8 cellular contexts compared by ENCODE assay signal in the genomic region with DNA sequence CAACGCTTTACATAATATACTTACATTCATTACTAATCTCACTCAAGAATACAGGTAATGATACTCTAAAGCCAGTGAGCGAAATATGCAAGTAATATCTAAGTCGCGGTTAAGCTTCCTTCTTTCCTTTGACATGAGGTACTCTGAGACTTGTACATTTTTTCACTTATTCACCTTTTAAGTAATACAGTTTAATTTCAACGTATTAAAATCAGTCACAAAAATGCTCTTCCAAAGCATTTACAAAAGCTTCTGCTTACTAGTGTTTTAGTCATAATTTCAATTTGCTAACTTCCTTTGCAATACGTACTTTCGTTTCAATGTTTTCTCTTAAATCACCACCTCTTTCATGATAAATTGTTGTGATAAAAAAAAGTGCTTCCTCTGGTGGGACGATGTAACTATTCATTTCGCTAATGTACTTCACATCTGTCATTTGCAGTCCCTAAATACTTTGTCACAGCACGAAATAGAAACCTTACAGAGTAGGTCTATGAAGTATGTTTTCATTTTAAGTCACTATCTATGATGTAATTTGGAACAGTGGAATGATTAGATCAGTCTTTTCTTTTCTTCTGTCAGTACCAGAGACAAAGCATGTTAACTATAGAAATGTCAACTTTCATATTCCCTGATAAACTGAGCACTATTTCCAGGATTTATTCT. TPM values are rescaled to one million over a fixed set of nuclear protein-coding genes. Genes with fewer than 3 reads are reported as not detected.
DNase-seq lines count a peak whose midpoint lies in the region; ATAC-seq and TF ChIP-seq lines count a peak whose summit lies in the region.

No MANE protein-coding gene starts in this region.

- H2BK5ac ChIP-seq in IMR-90 (ENCODE audit: low read depth, low read length, poor library complexity, severe bottlenecking), result peak overlapping the region; percentile 64

- POLR2A ChIA-PET in IMR-90 (lab: Charles Lee; ENCODE audit: unreplicated experiment), result no interaction called here

- in situ Hi-C loops in IMR-90 (cut with MboI; ENCODE audit: low sequenced_read_pairs), result no loop called here

- H3K18ac ChIP-seq in IMR-90 (ENCODE audit: low read depth, low read length), result peak overlapping the region; percentile 87

- H3K4me1 ChIP-seq in IMR-90 (ENCODE audit: control insufficient read depth, insufficient read depth, low read length) (peaks cover 4% of the 10 kb centered on the region), lower lobe of right lung (no peaks in the 10 kb centered on the region), left lung (no peaks in the 10 kb centered on the region), tibial nerve (peaks cover 0 to 7% (median 0%) of the 10 kb centered on the region in 4 donors)

- no peak for TF ChIP-seq EP300 in tibial nerve (IDR thresholded peaks at IDR 0.05)

- dilution Hi-C loops in IMR-90 (cut with HindIII; ENCODE audit: low sequenced_read_pairs, unreplicated experiment), result no loop called here

- TF ChIP-seq CTCF in IMR-90 (conservative IDR thresholded peaks at IDR 0.05; ENCODE audit: low read depth, low read length) (no peak), lower lobe of right lung (IDR thresholded peaks at IDR 0.05) (no peak), left lung (IDR thresholded peaks at IDR 0.05) (no peak), tibial nerve (IDR thresholded peaks at IDR 0.05) (no peak)

- no peak overlapping the region for H2AFZ ChIP-seq in IMR-90 (replicated peaks; ENCODE audit: low read length, poor library complexity)

- H2AK5ac ChIP-seq in IMR-90 (ENCODE audit: low read depth, low read length), result 0 out of 2 replicates have a peak overlapping the region, but pooled peaks have one; percentile 23

- peak overlapping the region; percentile 40; the same call in 1 of the 2 replicates for H2BK20ac ChIP-seq in IMR-90 (ENCODE audit: low read depth, low read length)

- no peaks in the 10 kb centered on the region for H3K36me3 ChIP-seq in IMR-90 (ENCODE audit: control insufficient read depth, insufficient read depth, low read length)
- no peaks in the 10 kb centered on the region for H3K36me3 ChIP-seq in lower lobe of right lung
- no peaks in the 10 kb centered on the region for H3K36me3 ChIP-seq in left lung
- H3K36me3 ChIP-seq in tibial nerve, result no peaks in the 10 kb centered on the region

- no peaks in the 10 kb centered on the region for H4K20me1 ChIP-seq in IMR-90 (ENCODE audit: insufficient read depth, low read length)

- H4K91ac ChIP-seq in IMR-90 (ENCODE audit: insufficient read depth, low read depth, low read length), result no peak overlapping the region

- H3K27ac ChIP-seq in IMR-90 (ENCODE audit: insufficient read depth, low read length) (no peak overlapping the region; the same call in 1 of the 2 replicates), lower lobe of right lung (no peak overlapping the region), left lung (no peak overlapping the region), tibial nerve (peak overlapping the region in 1 of 4 donors; percentile 44)

- H2BK15ac ChIP-seq in IMR-90 (ENCODE audit: low read depth, low read length), result peak overlapping the region; percentile 16; the same call in 1 of the 3 replicates

- no TSS peak for BruUV-seq in IMR-90 (replicated peaks; lab: Mats Ljungman, UMichigan)

- H3K9ac ChIP-seq in IMR-90 (ENCODE audit: low read depth, low read length), result peak overlapping the region; percentile 60; the same call in 1 of the 2 replicates

- H3K14ac ChIP-seq in IMR-90 (replicated peaks; ENCODE audit: low read depth, low read length), result no peak overlapping the region; the same call in 1 of the 2 replicates

- peaks cover 9% of the 10 kb centered on the region for H3K9me3 ChIP-seq in IMR-90 (ENCODE audit: control insufficient read depth, insufficient read depth, low read length)
- H3K9me3 ChIP-seq in lower lobe of right lung, result peaks cover 7% of the 10 kb centered on the region
- H3K9me3 ChIP-seq in left lung, result peaks cover 0 to 18% of the 10 kb centered on the region in 2 donors
- H3K9me3 ChIP-seq in tibial nerve, result peaks cover 0 to 8% (median 0%) of the 10 kb centered on the region in 4 donors

- H3K4me3 ChIP-seq in IMR-90 (ENCODE audit: insufficient read depth, low read depth, low read length) (peak overlapping the region; percentile 61; the same call in 1 of the 2 replicates), lower lobe of right lung (peak overlapping the region; percentile 20), left lung (no peak overlapping the region), tibial nerve (peak overlapping the region in 1 of 4 donors; percentile 39)

- no peaks in the 10 kb centered on the region for H3K79me1 ChIP-seq in IMR-90 (ENCODE audit: low read depth in 1 of 2, low read length in 2 of 2)

- H2BK120ac ChIP-seq in IMR-90 (ENCODE audit: low read depth, low read length), result peak overlapping the region; percentile 64

- H3K23ac ChIP-seq in IMR-90 (ENCODE audit: low read depth, low read length), result no peak overlapping the region

- no peaks in the 10 kb centered on the region for H3K27me3 ChIP-seq in IMR-90 (ENCODE audit: control insufficient read depth, insufficient read depth, low read length)
- H3K27me3 ChIP-seq in lower lobe of right lung (ENCODE audit: low read depth), result no peaks in the 10 kb centered on the region
- H3K27me3 ChIP-seq in left lung, result no peaks in the 10 kb centered on the region
- H3K27me3 ChIP-seq in tibial nerve, result no peaks in the 10 kb centered on the region

- H3K56ac ChIP-seq in IMR-90 (ENCODE audit: extremely low read depth, insufficient read depth, low read length), result peak overlapping the region; percentile 16; the same call in 1 of the 2 replicates

- WGBS in IMR-90 (ENCODE audit: extremely low coverage in 2 of 2, insufficient read length in 1 of 2), 2 experiments, result 100% methylated on average over 1 of the region's 10 CpGs
- WGBS in tibial nerve, 2 donors, result 53 to 63% methylated on average over 10 of the region's 10 CpGs

- H3K4ac ChIP-seq in IMR-90 (ENCODE audit: low read depth, low read length), result no peak overlapping the region; the same call in 1 of the 2 replicates

- peak overlapping the region in 1 of 2 experiments; percentile 10; a peak in 1 of 4 replicates for H4K8ac ChIP-seq in IMR-90 (ENCODE audit: low read depth in 2 of 2, low read length in 2 of 2)

- ATAC-seq in GM18505 (IDR thresholded peaks at IDR 0.05; ENCODE audit: unreplicated experiment), result peak; percentile 83
- peak; percentile 86 for ATAC-seq in GM21619 (IDR thresholded peaks at IDR 0.05; ENCODE audit: unreplicated experiment)
- peak; percentile 37; the same call in 1 of the 2 replicates for ATAC-seq in IMR-90 (ENCODE audit: low read depth)
- no peak for ATAC-seq in lower lobe of right lung
- no peak for ATAC-seq in left lung

- 0 out of 2 replicates have a peak, but pooled peaks cover 6% of the 10 kb centered on the region for H3K9me1 ChIP-seq in IMR-90 (ENCODE audit: insufficient read depth, low read length)

- H2AK9ac ChIP-seq in IMR-90 (replicated peaks; ENCODE audit: low read depth, low read length, poor library complexity), result no peak overlapping the region

- H3K4me2 ChIP-seq in IMR-90 (ENCODE audit: low read depth, low read length), result peak overlapping the region; percentile 99

- no peak for TF ChIP-seq RAD21 in IMR-90 (IDR thresholded peaks at IDR 0.05; ENCODE audit: low read length)

- TF ChIP-seq POLR2A in GM18505 (IDR thresholded peaks at IDR 0.05; ENCODE audit: borderline replicate concordance, extremely low read depth, insufficient read depth, insufficient read length) (no peak), IMR-90 (IDR thresholded peaks at IDR 0.05; ENCODE audit: low read depth, low read length) (no peak), erythroblast (IDR thresholded peaks at IDR 0.05; ENCODE audit: low read length) (no peak), tibial nerve (IDR thresholded peaks at IDR 0.05) (no peak)

- CTCF ChIA-PET in IMR-90 (lab: Yijun Ruan, JAX), result interaction anchor here (0.6 to 1.3 kb wide), 3 partner anchors 20 to 124 kb away, joined by 3 to 5 read pairs (median 3); no protein-coding TSS in a partner anchor

- DNase-seq in IMR-90 (peak; percentile 16), lower lobe of right lung (no peak), left lung (no peak), erythroblast (lab: John Stamatoyannopoulos, UW) (no peak), tibial nerve (ENCODE audit: low spot score in 2 of 2) (no peak)
- no peak for DNase-seq in stimulated activated CD4-positive, alpha-beta T cell treated with anti-CD3 and anti-CD28 coated beads, Interleukin-2, amount 100 ng/mL, for 48 hours

- peak overlapping the region; percentile 83 for H4K5ac ChIP-seq in IMR-90 (ENCODE audit: low read depth, low read length)

- intact Hi-C loops in IMR-90 (cut with micrococcal nuclease), result no loop called here
- intact Hi-C loops in lower lobe of right lung (cut with DNase I), result no loop called here
- intact Hi-C loops in left lung (cut with DNase I), result no loop called here

TF ChIP-seq in IMR-90, 13 proteins besides CTCF, POLR2A, EP300 and RAD21:
- no peak for TF ChIP-seq CHD1 (IDR thresholded peaks at IDR 0.05; ENCODE audit: low read depth, low read length)

RNA-seq across cellular contexts. Expression of gene ADGRL4, which starts 34.0 kb away (rescaled TPM):
- 3.2 and 8.6 TPM in 2 replicates for total RNA-seq in IMR-90 (2012; rRNA removed)
- polyA plus RNA-seq in IMR-90 (2012; rRNA removed), result 4.5 and 5.0 TPM in 2 replicates
- polyA plus RNA-seq in IMR-90 (2012; cell fraction: cytosol; rRNA removed), result 1.1 TPM in 2 replicates
- 0.11 and 1.9 TPM in 2 replicates for polyA plus RNA-seq in IMR-90 (2012; cell fraction: nucleus; rRNA removed; ENCODE audit: low replicate concordance)
- 18.8 TPM for total RNA-seq in lower lobe of right lung
- total RNA-seq in left lung, result 10 to 100 TPM; 11.8 to 20.4 TPM
- total RNA-seq in tibial nerve, result 10 to 100 TPM; 17.0 to 54.0 (median 33.5) TPM

Comparison
In these comparisons a context has a peak if more than half of its experiments do, and no peak if none do; other contexts are left out.
1. ATAC-seq: peak in GM18505 (single experiment), GM21619 (single experiment) and IMR-90 (single experiment); none in lower lobe of right lung (0 of 2) and left lung (single experiment).
2. H3K4me3 ChIP-seq: peak in IMR-90 (single experiment) and lower lobe of right lung (single experiment); none in left lung (0 of 2).